ENCODE assay signal across 8 cellular contexts in the genomic region with DNA sequence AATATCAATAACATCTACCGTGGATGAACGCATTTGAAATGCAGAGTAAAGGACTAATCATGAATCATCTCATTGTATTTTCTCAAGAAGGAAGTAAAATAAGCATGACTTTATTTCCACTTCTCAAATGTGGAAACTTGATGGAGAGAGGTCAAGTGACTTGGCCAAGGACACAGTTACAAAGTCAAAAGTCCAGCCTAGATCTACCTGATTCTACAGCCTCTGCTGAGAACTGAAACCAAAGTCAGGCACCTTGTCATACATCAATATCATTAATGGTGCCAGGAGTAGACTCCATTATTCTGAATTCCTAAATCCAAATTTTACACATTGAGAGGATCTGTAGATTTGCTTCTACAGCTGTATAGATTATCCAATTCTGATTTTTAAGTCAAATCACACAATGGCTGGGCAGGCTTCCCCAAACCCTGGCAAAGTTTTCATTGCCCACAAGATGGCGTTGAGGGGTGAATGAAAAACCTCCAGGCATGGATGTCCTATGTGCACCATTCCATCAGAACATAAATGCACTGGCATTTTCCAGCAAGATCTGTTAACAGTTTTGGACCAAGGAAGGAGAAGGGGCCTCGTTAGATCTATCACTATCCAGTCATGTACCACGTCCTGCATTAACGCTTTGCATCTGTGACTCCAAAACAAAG.
DNase-seq lines count a peak whose midpoint lies in the region; ATAC-seq, FAIRE-seq and TF ChIP-seq lines count a peak whose summit lies in the region.

No MANE protein-coding gene starts in this region.

- peak; percentile 92 for FAIRE-seq in endothelial cell of umbilical vein (lab: Jason Lieb, UNC)

- H3K4me1 Mint-ChIP-seq in neural progenitor cell, result peaks cover 4% of the 10 kb centered on the region
- H3K4me1 Mint-ChIP-seq in natural killer cell treated with Interleukin-12 subunit alpha and Interleukin-12 subunit beta and Interleukin-15 and Interleukin-18, amount 100 ng/mL, for 72 hours (ENCODE audit: low read depth in 2 of 2), result no peaks in the 10 kb centered on the region

- H3K4me1 ChIP-seq in endothelial cell of umbilical vein (ENCODE audit: control insufficient read depth, extremely low read depth, insufficient read depth, low read length), result peaks cover 18% of the 10 kb centered on the region
- H3K4me1 ChIP-seq in neural progenitor cell, result no peaks in the 10 kb centered on the region

- peaks cover 14% of the 10 kb centered on the region for H3K27me3 Mint-ChIP-seq in neural progenitor cell (ENCODE audit: insufficient read depth, low read depth)
- peaks cover 3 to 12% of the 10 kb centered on the region in 2 donors for H3K27me3 Mint-ChIP-seq in natural killer cell treated with Interleukin-12 subunit alpha and Interleukin-12 subunit beta and Interleukin-15 and Interleukin-18, amount 100 ng/mL, for 72 hours

- no peak for TF ChIP-seq POLR2A in endothelial cell of umbilical vein (IDR thresholded peaks at IDR 0.05; ENCODE audit: low read depth, low read length)

- H3K27ac ChIP-seq in endothelial cell of umbilical vein (ENCODE audit: insufficient read depth, low read depth, low read length) (no peak overlapping the region), neural progenitor cell (no peak overlapping the region)

- intact Hi-C loops in endothelial cell of umbilical vein (cut with micrococcal nuclease), result loop anchor here (1.0 to 5.0 kb wide), 2 partner anchors 266 to 423 kb away; a partner anchor contains a TSS

- peak overlapping the region; percentile 45 for H3K4me2 ChIP-seq in endothelial cell of umbilical vein (ENCODE audit: insufficient read depth, low read length)
- no peak overlapping the region for H3K4me2 ChIP-seq in neural progenitor cell

- no peaks in the 10 kb centered on the region for H3F3A ChIP-seq in neural progenitor cell (ENCODE audit: low read depth)

- DNase-seq in GM10266 (ENCODE audit: extremely low spot score), result no peak
- peak; percentile 31 to 57 for DNase-seq in NCI-H526 (lab: John Stamatoyannopoulos, UW)
- DNase-seq in endothelial cell of umbilical vein (ENCODE audit: low read depth, low spot score), result peak; percentile 58
- DNase-seq in neural progenitor cell (ENCODE audit: low spot score), result peak; percentile 61
- no peak for DNase-seq in natural killer cell treated with Interleukin-12 subunit alpha and Interleukin-12 subunit beta and Interleukin-15 and Interleukin-18, amount 100 ng/mL, for 72 hours (ENCODE audit: low spot score)
- DNase-seq in activated naive CD4-positive, alpha-beta T cell treated with Interleukin-2 at 50 U/mL for 16 hours, result no peak
- no peak for DNase-seq in SKM-1 (lab: John Stamatoyannopoulos, UW; ENCODE audit: unreplicated experiment)
- no peak for DNase-seq in KG1 (lab: John Stamatoyannopoulos, UW)

- CTCF ChIA-PET in endothelial cell of umbilical vein (lab: Charles Lee), result interaction anchor here (0.8 to 1.6 kb wide), 2 partner anchors 13 to 424 kb away, joined by 3 to 8 read pairs; a partner anchor contains a TSS

- H3K36me3 Mint-ChIP-seq in neural progenitor cell, result no peaks in the 10 kb centered on the region
- H3K36me3 Mint-ChIP-seq in natural killer cell treated with Interleukin-12 subunit alpha and Interleukin-12 subunit beta and Interleukin-15 and Interleukin-18, amount 100 ng/mL, for 72 hours, result no peaks in the 10 kb centered on the region

- no peak overlapping the region for H2AFZ ChIP-seq in endothelial cell of umbilical vein (ENCODE audit: low read depth, low read length)
- H2AFZ ChIP-seq in neural progenitor cell (replicated peaks), result no peak overlapping the region

- no peak overlapping the region for H3K4me3 ChIP-seq in endothelial cell of umbilical vein (replicated peaks in 1 of 3; ENCODE audit: insufficient read depth in 1 of 3, low read depth in 1 of 3, low read length in 3 of 3)
- no peak overlapping the region for H3K4me3 ChIP-seq in neural progenitor cell

- H3K27me3 ChIP-seq in endothelial cell of umbilical vein (ENCODE audit: control insufficient read depth in 2 of 2, insufficient read depth in 2 of 2, low read length in 2 of 2) (no peaks in the 10 kb centered on the region), neural progenitor cell (peaks cover 19% of the 10 kb centered on the region)

- TF ChIP-seq CTCF in GM10266 (IDR thresholded peaks at IDR 0.05; ENCODE audit: control insufficient read depth, insufficient read depth, low read depth, missing control alignments) (peak; percentile 20), endothelial cell of umbilical vein (IDR thresholded peaks at IDR 0.05; ENCODE audit: extremely low read depth in 1 of 2, insufficient read depth in 1 of 2, low read depth in 1 of 2, low read length in 2 of 2) (peak in 1 of 2 donors; percentile 40), neural progenitor cell (IDR thresholded peaks at IDR 0.05) (peak; percentile 65)

- H3K79me2 ChIP-seq in endothelial cell of umbilical vein (ENCODE audit: control insufficient read depth, insufficient read depth, low read length) (no peaks in the 10 kb centered on the region), neural progenitor cell (ENCODE audit: low read depth) (no peaks in the 10 kb centered on the region)

- no peaks in the 10 kb centered on the region for H4K20me1 ChIP-seq in endothelial cell of umbilical vein (replicated peaks; ENCODE audit: control insufficient read depth, extremely low read depth, insufficient read depth, low read length)
- H4K20me1 ChIP-seq in neural progenitor cell (ENCODE audit: low read depth), result no peaks in the 10 kb centered on the region

- no peak overlapping the region for H3K4me3 Mint-ChIP-seq in neural progenitor cell
- no peak overlapping the region for H3K4me3 Mint-ChIP-seq in natural killer cell treated with Interleukin-12 subunit alpha and Interleukin-12 subunit beta and Interleukin-15 and Interleukin-18, amount 100 ng/mL, for 72 hours

- H3K9me3 ChIP-seq in endothelial cell of umbilical vein (replicated peaks; ENCODE audit: control insufficient read depth, insufficient read depth, low read length), result no peaks in the 10 kb centered on the region
- H3K9me3 ChIP-seq in neural progenitor cell (ENCODE audit: low read depth), result no peaks in the 10 kb centered on the region

- H3K27ac Mint-ChIP-seq in neural progenitor cell, result no peak overlapping the region
- H3K27ac Mint-ChIP-seq in natural killer cell treated with Interleukin-12 subunit alpha and Interleukin-12 subunit beta and Interleukin-15 and Interleukin-18, amount 100 ng/mL, for 72 hours, result no peak overlapping the region

- dilution Hi-C loops in endothelial cell of umbilical vein (cut with MboI; ENCODE audit: extremely low pct_ligation_motif_present, low sequenced_read_pairs), result no loop called here

- no peak for ATAC-seq in natural killer cell treated with Interleukin-12 subunit alpha and Interleukin-12 subunit beta and Interleukin-15 and Interleukin-18, amount 100 ng/mL, for 72 hours

- no peak overlapping the region for H3K9ac ChIP-seq in endothelial cell of umbilical vein (replicated peaks; ENCODE audit: extremely low read depth, insufficient read depth, low read length)
- H3K9ac ChIP-seq in neural progenitor cell, result no peak overlapping the region

- no peaks in the 10 kb centered on the region for H3K9me3 Mint-ChIP-seq in neural progenitor cell
- H3K9me3 Mint-ChIP-seq in natural killer cell treated with Interleukin-12 subunit alpha and Interleukin-12 subunit beta and Interleukin-15 and Interleukin-18, amount 100 ng/mL, for 72 hours, result no peaks in the 10 kb centered on the region

- H3K36me3 ChIP-seq in endothelial cell of umbilical vein (ENCODE audit: control insufficient read depth in 2 of 2, extremely low read depth in 1 of 2, insufficient read depth in 2 of 2, low read length in 2 of 2), result no peaks in the 10 kb centered on the region
- no peaks in the 10 kb centered on the region for H3K36me3 ChIP-seq in neural progenitor cell

- H3K9me1 ChIP-seq in endothelial cell of umbilical vein (replicated peaks; ENCODE audit: control insufficient read depth, extremely low read depth, insufficient read depth, low read length), result no peaks in the 10 kb centered on the region

- BruUV-seq in endothelial cell of umbilical vein (replicated peaks; lab: Mats Ljungman, UMichigan), result no TSS peak

- POLR2A ChIA-PET in endothelial cell of umbilical vein (lab: Charles Lee), result no interaction called here

TF ChIP-seq in endothelial cell of umbilical vein, 7 proteins besides CTCF, POLR2A, EP300 and RAD21:
- TF ChIP-seq FOS (IDR thresholded peaks at IDR 0.05; ENCODE audit: borderline replicate concordance, insufficient read depth, low read length) (peak; percentile 68), GATA2 (IDR thresholded peaks at IDR 0.05; ENCODE audit: insufficient read depth, insufficient read length, low read depth, low read length) (peak; percentile 61), MYC (IDR thresholded peaks at IDR 0.05; ENCODE audit: low read depth, low read length) (no peak), JUN (IDR thresholded peaks at IDR 0.05; ENCODE audit: borderline replicate concordance, insufficient read depth, insufficient read length, low read depth) (peak; percentile 36), EZH2 (IDR thresholded peaks at IDR 0.05; ENCODE audit: borderline replicate concordance, low read depth, low read length, severe bottlenecking) (no peak), POLR2AphosphoS5 (IDR thresholded peaks at IDR 0.05; ENCODE audit: insufficient read depth, low read depth, low read length) (no peak)
- TF ChIP-seq, protein P1, sequence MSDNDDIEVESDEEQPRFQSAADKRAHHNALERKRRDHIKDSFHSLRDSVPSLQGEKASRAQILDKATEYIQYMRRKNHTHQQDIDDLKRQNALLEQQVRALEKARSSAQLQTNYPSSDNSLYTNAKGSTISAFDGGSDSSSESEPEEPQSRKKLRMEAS (IDR thresholded peaks at IDR 0.05; ENCODE audit: insufficient read depth, insufficient read length), result no peak
TF ChIP-seq in endothelial cell of umbilical vein: peak in this region for 3.

Comparison
In these comparisons a context has a peak if more than half of its experiments do, and no peak if none do; other contexts are left out.
1. DNase-seq: peak in NCI-H526 (2 of 2), endothelial cell of umbilical vein (single experiment) and neural progenitor cell (single experiment); none in GM10266 (single experiment), natural killer cell treated with Interleukin-12 subunit alpha and Interleukin-12 subunit beta and Interleukin-15 and Interleukin-18, amount 100 ng/mL, for 72 hours (single experiment), activated naive CD4-positive, alpha-beta T cell treated with Interleukin-2 at 50 U/mL for 16 hours (single experiment), SKM-1 (single experiment) and KG1 (single experiment).